Comparison of ENCODE assay signal across 21 cellular contexts in the genomic region with DNA sequence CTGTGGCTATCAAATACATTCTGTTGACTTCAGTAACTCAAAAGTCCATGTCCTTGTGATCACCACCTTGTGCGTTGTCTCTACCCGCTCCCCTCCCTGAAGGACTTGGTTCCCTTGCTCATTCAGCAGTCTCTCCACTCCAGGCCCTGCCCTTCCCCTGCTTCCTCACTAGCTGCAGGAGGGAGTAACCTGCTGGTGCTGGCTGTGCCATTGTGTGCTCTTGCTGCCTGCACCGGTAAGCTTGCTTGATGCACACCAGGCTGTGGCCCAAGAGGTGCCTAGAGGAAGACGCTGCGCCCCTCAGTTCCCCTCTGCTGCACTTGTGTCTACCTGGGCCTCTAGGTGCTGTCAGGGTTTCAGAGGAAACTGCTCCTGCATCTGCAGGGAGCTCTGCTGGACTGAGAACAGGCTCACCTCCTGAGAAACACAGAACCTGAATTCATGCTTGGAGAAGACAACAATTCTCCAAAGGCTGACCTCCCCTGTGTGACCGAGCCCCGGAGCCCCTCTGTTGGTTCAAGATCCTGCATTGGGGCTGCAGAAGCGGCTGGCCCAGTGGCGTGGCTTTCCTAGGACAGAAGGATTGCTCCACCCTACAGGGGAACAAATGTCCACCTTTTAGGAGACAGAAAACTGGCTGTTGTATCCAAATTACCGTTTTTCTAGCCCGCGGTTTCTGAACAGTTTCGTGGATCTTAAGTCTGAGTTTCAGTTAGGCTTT. TPM values are rescaled to one million over a fixed set of nuclear protein-coding genes. Genes with fewer than 3 reads are reported as not detected.
DNase-seq lines count a peak whose midpoint lies in the region; ATAC-seq and TF ChIP-seq lines count a peak whose summit lies in the region.
"Had no signal": no experiment of that assay in that cellular context is flagged by ENCODE, and none has a peak within 500 bp of the region (broad histone marks: within the 10 kb centered on the region; RNA-seq: fewer than 3 reads in every experiment).

No MANE protein-coding gene starts in this region.

- no peaks in the 10 kb centered on the region for H3K36me3 ChIP-seq in HEK293 (ENCODE audit: control insufficient read depth in 2 of 2, insufficient read depth in 1 of 2, low read length in 2 of 2)
- H3K36me3 ChIP-seq in PC-3 (ENCODE audit: low read depth, low read length): no peaks in the 10 kb centered on the region
- H3K36me3 ChIP-seq in trophoblast cell (ENCODE audit: control insufficient read depth in 1 of 2, insufficient read depth in 2 of 2, low read length in 2 of 2): no peaks in the 10 kb centered on the region
- H3K36me3 ChIP-seq in colonic mucosa: no peaks in the 10 kb centered on the region
- H3K36me3 ChIP-seq: stomach had no signal

- H2AK5ac ChIP-seq in trophoblast cell (ENCODE audit: low read length): no peak overlapping the region

- no peak overlapping the region for H2AFZ ChIP-seq in PC-3 (ENCODE audit: low read length)
- H2AFZ ChIP-seq in trophoblast cell (ENCODE audit: insufficient read depth, low read length, poor library complexity): no peak overlapping the region

- H3K9me3 ChIP-seq in HEK293 (ENCODE audit: control insufficient read depth, insufficient read depth, low read depth, low read length): no peaks in the 10 kb centered on the region
- no peaks in the 10 kb centered on the region for H3K9me3 ChIP-seq in PC-3 (ENCODE audit: low read length)
- H3K9me3 ChIP-seq in trophoblast cell (ENCODE audit: insufficient read depth, low read depth, low read length): no peaks in the 10 kb centered on the region
- no peaks in the 10 kb centered on the region for H3K9me3 ChIP-seq in colonic mucosa
- H3K9me3 ChIP-seq: SK-N-SH, stomach, tibial nerve had no signal

- no peaks in the 10 kb centered on the region for H3K9me2 ChIP-seq in PC-3 (replicated peaks; ENCODE audit: low read length)
- H3K9me2 ChIP-seq: SK-N-SH had no signal

- H2BK120ac ChIP-seq in trophoblast cell (ENCODE audit: insufficient read depth, low read length, poor library complexity): no peak overlapping the region

- DNase-seq in PC-3: no peak
- no peak for DNase-seq in foreskin keratinocyte
- no peak for DNase-seq in trophoblast cell
- DNase-seq in germinal center (ENCODE audit: low spot score): no peak
- DNase-seq in H4 (ENCODE audit: low spot score): no peak
- DNase-seq in colonic mucosa: no peak
- DNase-seq: activated B cell treated with CpG ODN at 0.5 μM for 24 hours; activated CD4-positive, alpha-beta T cell treated with anti-CD3 and anti-CD28 coated beads, Interleukin-2, amount 50 U/mL, for 48 hours; cerebellar nuclear complex; KG1; MV-4-11; NCI-H187; NCI-H526 treated with DMSO at 0.1 percent for 48 hours; SK-N-SH; stomach had no signal

- H3K23ac ChIP-seq in trophoblast cell (ENCODE audit: low read length): peak overlapping the region; percentile 76

- H3K4me3 ChIP-seq in HEK293 (ENCODE audit: low read depth, low read length) (no peak overlapping the region), PC-3 (ENCODE audit: low read length) (no peak overlapping the region), trophoblast cell (ENCODE audit: low read depth, low read length) (no peak overlapping the region), colonic mucosa (no peak overlapping the region)
- H3K4me3 ChIP-seq: stomach, tibial nerve had no signal

- TF ChIP-seq CTCF in HEK293 (tag by site-specific recombination; IDR thresholded peaks at IDR 0.05): no peak
- no peak for TF ChIP-seq CTCF in PC-3 (conservative IDR thresholded peaks at IDR 0.05; ENCODE audit: low read depth, low read length)
- no peak for TF ChIP-seq CTCF in foreskin keratinocyte (conservative IDR thresholded peaks at IDR 0.05)
- no peak for TF ChIP-seq CTCF in colonic mucosa (IDR thresholded peaks at IDR 0.05)

- CTCF ChIA-PET in HEK293 (lab: Yijun Ruan, JAX) (interaction anchor here (0.7 to 1.1 kb wide), 2 partner anchors 11 to 34 kb away, joined by 3 read pairs; partner anchors contain the start of gene PTPRM), PC-3 (lab: Charles Lee) (interaction anchor here (1.1 kb wide), 1 partner anchor 34 kb away, joined by 5 read pairs; no protein-coding TSS in a partner anchor)

- intact Hi-C loops in PC-3 (cut with micrococcal nuclease) (no loop called here), colonic mucosa (cut with DNase I) (no loop called here)

- H3K27me3 ChIP-seq in PC-3 (ENCODE audit: low read length): no peaks in the 10 kb centered on the region
- H3K27me3 ChIP-seq in foreskin keratinocyte: no peaks in the 10 kb centered on the region
- no peaks in the 10 kb centered on the region for H3K27me3 ChIP-seq in trophoblast cell (ENCODE audit: insufficient read depth, low read length)
- H3K27me3 ChIP-seq in colonic mucosa: no peaks in the 10 kb centered on the region
- H3K27me3 ChIP-seq: stomach, tibial nerve had no signal

- peak overlapping the region; percentile 38 for H3K4me2 ChIP-seq in PC-3 (ENCODE audit: low read length)
- H3K4me2 ChIP-seq in trophoblast cell (ENCODE audit: low read length): no peak overlapping the region
- H3K4me2 ChIP-seq: SK-N-SH had no signal

- H3K4me1 ChIP-seq in HEK293 (ENCODE audit: control insufficient read depth, insufficient read depth, low read length) (no peaks in the 10 kb centered on the region; the same call in 1 of the 2 replicates), PC-3 (ENCODE audit: insufficient read depth, low read length) (peaks cover 27% of the 10 kb centered on the region), foreskin keratinocyte (peaks cover 5% of the 10 kb centered on the region), trophoblast cell (ENCODE audit: control insufficient read depth in 1 of 2, insufficient read depth in 2 of 2, low read length in 2 of 2) (peaks cover 2 to 12% of the 10 kb centered on the region in 2 experiments), colonic mucosa (no peaks in the 10 kb centered on the region)
- H3K4me1 ChIP-seq: tibial nerve had no signal

- H3K79me2 ChIP-seq in PC-3 (ENCODE audit: low read length) (peaks cover 78% of the 10 kb centered on the region), trophoblast cell (ENCODE audit: control insufficient read depth, insufficient read depth, low read length, poor library complexity) (peaks cover 4% of the 10 kb centered on the region)

- no peak overlapping the region for H4K12ac ChIP-seq in trophoblast cell (ENCODE audit: low read depth, low read length)

- no peak overlapping the region for H4K8ac ChIP-seq in trophoblast cell (ENCODE audit: low read depth, low read length)

- ATAC-seq in PC-3 (peak; percentile 61), foreskin keratinocyte (peak; percentile 11), GM21529 (IDR thresholded peaks at IDR 0.05; ENCODE audit: unreplicated experiment) (no peak)
- ATAC-seq: sciatic nerve had no signal

- no peak overlapping the region for H3K18ac ChIP-seq in trophoblast cell (ENCODE audit: low read length)

- H2BK12ac ChIP-seq in trophoblast cell (ENCODE audit: low read length): no peak overlapping the region

- no peak overlapping the region for H3K27ac ChIP-seq in HEK293 (ENCODE audit: extremely low read depth, low read depth, low read length)
- H3K27ac ChIP-seq in PC-3 (ENCODE audit: low read length): no peak overlapping the region
- no peak overlapping the region for H3K27ac ChIP-seq in foreskin keratinocyte
- H3K27ac ChIP-seq in trophoblast cell (ENCODE audit: low read depth, low read length): no peak overlapping the region
- H3K27ac ChIP-seq in colonic mucosa: no peak overlapping the region
- H3K27ac ChIP-seq: C4-2B, epithelial cell of prostate, stomach, tibial nerve had no signal

- H4K20me1 ChIP-seq in PC-3 (ENCODE audit: low read length): no peaks in the 10 kb centered on the region

- H3K79me1 ChIP-seq in trophoblast cell (ENCODE audit: low read length): no peaks in the 10 kb centered on the region

- no peaks in the 10 kb centered on the region for H3F3A ChIP-seq in PC-3 (ENCODE audit: low read length, unreplicated experiment)

- no peak overlapping the region for H3K4ac ChIP-seq in trophoblast cell (ENCODE audit: low read depth, low read length)

- H3K14ac ChIP-seq in trophoblast cell (ENCODE audit: low read length): no peak overlapping the region

- H3K9ac ChIP-seq in PC-3 (ENCODE audit: low read length) (no peak overlapping the region), trophoblast cell (ENCODE audit: low read length) (peak overlapping the region; percentile 21), colonic mucosa (ENCODE audit: low read depth in 2 of 2, low read length in 2 of 2) (no peak overlapping the region)
- H3K9ac ChIP-seq: SK-N-SH had no signal

- no CpG with 5 or more reads among the region's 13 CpGs for WGBS in trophoblast cell (ENCODE audit: extremely low coverage, insufficient coverage, insufficient read length)

- no TSS peak for BruUV-seq in PC-3 (replicated peaks; lab: Mats Ljungman, UMichigan)

- POLR2A ChIA-PET in HEK293 (lab: Yijun Ruan, JAX): interaction anchor here (0.8 kb wide), 1 partner anchor 33 kb away, joined by 5 read pairs; the partner anchor contains the start of gene PTPRM
- POLR2A ChIA-PET in PC-3 (lab: Charles Lee; ENCODE audit: unreplicated experiment): interaction anchor here (0.5 kb wide), 1 partner anchor 24 kb away, joined by 5 read pairs; no protein-coding TSS in a partner anchor

- H4K91ac ChIP-seq in trophoblast cell (ENCODE audit: low read depth, low read length): no peak overlapping the region

- H2BK5ac ChIP-seq in trophoblast cell (ENCODE audit: low read depth, low read length, poor library complexity): no peak overlapping the region

TF ChIP-seq in HEK293, 187 proteins besides CTCF, POLR2A, EP300 and RAD21:
- TF ChIP-seq ZNF10 (tag by site-specific recombination; IDR thresholded peaks at IDR 0.05) (0 out of 2 replicates have a peak, but pooled peaks have one; percentile 29), ZIC2 (tag by site-specific recombination; IDR thresholded peaks at IDR 0.05) (peak; percentile 48), YY2 (tag by site-specific recombination; IDR thresholded peaks at IDR 0.05) (no peak)

RNA-seq across cellular contexts. Expression of gene PTPRM, which starts 33.6 kb away (rescaled TPM):
- total RNA-seq in PC-3 (2014; rRNA removed) (45.6 and 61.3 TPM in 2 replicates), foreskin keratinocyte (8.4 and 17.9 TPM in 2 replicates), colonic mucosa (10 to 100 TPM in 1 of 2 donors, 1 to 10 TPM in 1; 8.1 to 13.9 TPM)
- polyA plus RNA-seq in foreskin keratinocyte: 6.2 and 9.7 TPM in 2 replicates
- polyA plus RNA-seq in trophoblast cell (2013): 73.1 and 78.5 TPM in 2 replicates
- total RNA-seq in H4 (2014; rRNA removed; shearing (Covaris generic)): 17.6 and 37.3 TPM in 2 replicates
